14 cellular contexts compared by ENCODE assay signal in the genomic region with DNA sequence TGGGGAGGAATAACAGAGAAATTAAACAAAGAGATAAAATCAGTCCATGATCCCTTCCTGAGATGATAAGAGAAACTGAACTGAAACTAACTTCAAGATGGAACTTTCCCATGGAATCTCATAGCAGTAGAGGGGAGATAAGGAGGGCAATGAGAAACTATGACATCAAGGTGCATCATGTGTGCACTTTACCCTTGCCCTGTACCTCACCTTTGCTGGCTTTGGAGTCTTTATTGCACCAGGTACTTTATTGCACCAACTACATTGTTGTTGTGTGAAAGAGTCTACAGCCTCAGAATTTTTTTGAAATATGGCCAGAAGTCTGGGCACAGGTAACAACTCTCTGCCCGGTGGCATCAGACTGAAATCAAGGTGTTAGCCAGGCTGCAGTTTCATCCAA. TPM values are rescaled to one million over a fixed set of nuclear protein-coding genes. Genes with fewer than 3 reads are reported as not detected.
DNase-seq lines count a peak whose midpoint lies in the region; ATAC-seq and TF ChIP-seq lines count a peak whose summit lies in the region.
"Had no signal": no experiment of that assay in that cellular context is flagged by ENCODE, and none has a peak within 500 bp of the region (broad histone marks: within the 10 kb centered on the region; RNA-seq: fewer than 3 reads in every experiment).

No MANE protein-coding gene starts in this region.

- H3K36me3 ChIP-seq in hepatocyte (replicated peaks; ENCODE audit: insufficient read depth, low read depth) = no peaks in the 10 kb centered on the region
- no peaks in the 10 kb centered on the region for H3K36me3 ChIP-seq in neural progenitor cell
- no peaks in the 10 kb centered on the region for H3K36me3 ChIP-seq in transverse colon

- no peaks in the 10 kb centered on the region for H3K79me2 ChIP-seq in hepatocyte
- no peaks in the 10 kb centered on the region for H3K79me2 ChIP-seq in neural progenitor cell (ENCODE audit: low read depth)

- ATAC-seq in activated T-helper 17 cell treated with anti-CD3 and anti-CD28 coated beads, Interleukin-2, amount 50 U/mL, for 72 hours (replicated peaks) = no peak
- no peak for ATAC-seq in HG03025 (IDR thresholded peaks at IDR 0.05; ENCODE audit: low FRiP score, unreplicated experiment)

- H3K27me3 Mint-ChIP-seq in neural progenitor cell (ENCODE audit: insufficient read depth, low read depth) = peaks cover 7% of the 10 kb centered on the region
- peaks cover 5% of the 10 kb centered on the region for H3K27me3 Mint-ChIP-seq in activated T-helper 17 cell treated with anti-CD3 and anti-CD28 coated beads, Interleukin-2, amount 50 U/mL, for 72 hours

- in situ Hi-C loops in transverse colon (cut with MboI; ENCODE audit: low pct_ligation_motif_present in 1 of 4, low pct_unique_long_range_greater_than_20kb in 1 of 4, low sequenced_read_pairs in 3 of 4) = loop anchor here in 2 of 4 donors (10.0 to 25.0 kb wide), 3 partner anchors 419 to 669 kb away; no protein-coding TSS in a partner anchor

- H3K36me3 Mint-ChIP-seq in neural progenitor cell = no peaks in the 10 kb centered on the region
- no peaks in the 10 kb centered on the region for H3K36me3 Mint-ChIP-seq in activated T-helper 17 cell treated with anti-CD3 and anti-CD28 coated beads, Interleukin-2, amount 50 U/mL, for 72 hours (ENCODE audit: low read depth)
- H3K36me3 Mint-ChIP-seq: CD4-positive, alpha-beta memory T cell had no signal

- H3K4me1 ChIP-seq in hepatocyte (ENCODE audit: insufficient read depth) (no peaks in the 10 kb centered on the region), neural progenitor cell (peaks cover 15% of the 10 kb centered on the region), transverse colon (peaks cover 0 to 8% (median 2%) of the 10 kb centered on the region in 4 donors)

- no peak overlapping the region for H3K4me3 Mint-ChIP-seq in neural progenitor cell
- H3K4me3 Mint-ChIP-seq in activated T-helper 17 cell treated with anti-CD3 and anti-CD28 coated beads, Interleukin-2, amount 50 U/mL, for 72 hours = no peak overlapping the region
- H3K4me3 Mint-ChIP-seq: CD4-positive, alpha-beta memory T cell; GM23338; H9 had no signal

- H4K20me1 ChIP-seq in hepatocyte (ENCODE audit: insufficient read depth, poor library complexity, severe bottlenecking) = no peaks in the 10 kb centered on the region
- no peaks in the 10 kb centered on the region for H4K20me1 ChIP-seq in neural progenitor cell (ENCODE audit: low read depth)

- TF ChIP-seq CTCF in hepatocyte (IDR thresholded peaks at IDR 0.05; ENCODE audit: poor library complexity) = no peak
- no peak for TF ChIP-seq CTCF in neural progenitor cell (IDR thresholded peaks at IDR 0.05)
- no peak for TF ChIP-seq CTCF in transverse colon (IDR thresholded peaks at IDR 0.05)

- H3K4me1 Mint-ChIP-seq in neural progenitor cell = peaks cover 19% of the 10 kb centered on the region
- H3K4me1 Mint-ChIP-seq in activated T-helper 17 cell treated with anti-CD3 and anti-CD28 coated beads, Interleukin-2, amount 50 U/mL, for 72 hours = peaks cover 6% of the 10 kb centered on the region

- no peaks in the 10 kb centered on the region for H3K9me2 ChIP-seq in hepatocyte (replicated peaks; ENCODE audit: insufficient read depth)

- no peaks in the 10 kb centered on the region for H3K9me3 Mint-ChIP-seq in neural progenitor cell
- no peaks in the 10 kb centered on the region for H3K9me3 Mint-ChIP-seq in activated T-helper 17 cell treated with anti-CD3 and anti-CD28 coated beads, Interleukin-2, amount 50 U/mL, for 72 hours
- H3K9me3 Mint-ChIP-seq: CD4-positive, alpha-beta memory T cell; GM23338 had no signal

- H3K27ac Mint-ChIP-seq in neural progenitor cell = no peak overlapping the region
- H3K27ac Mint-ChIP-seq in activated T-helper 17 cell treated with anti-CD3 and anti-CD28 coated beads, Interleukin-2, amount 50 U/mL, for 72 hours = no peak overlapping the region
- H3K27ac Mint-ChIP-seq: GM23338, H9 had no signal

- no peak for TF ChIP-seq EP300 in transverse colon (IDR thresholded peaks at IDR 0.05; ENCODE audit: low read depth)

- H3K4me3 ChIP-seq in hepatocyte = no peak overlapping the region
- H3K4me3 ChIP-seq in neural progenitor cell = no peak overlapping the region
- no peak overlapping the region for H3K4me3 ChIP-seq in transverse colon
- H3K4me3 ChIP-seq: GM12878, GM23338 had no signal

- H3K4me2 ChIP-seq in hepatocyte (peak overlapping the region; percentile 28), neural progenitor cell (no peak overlapping the region)
- H3K4me2 ChIP-seq: GM23338 had no signal

- intact Hi-C loops in transverse colon (cut with DNase I; ENCODE audit: low total_unique reads) = no loop called here

- H3F3A ChIP-seq in neural progenitor cell (ENCODE audit: low read depth) = no peaks in the 10 kb centered on the region

- 65% methylated on average over 1 of the region's 1 CpG for WGBS in hepatocyte (ENCODE audit: low lambda C conversion rate, missing lambda C conversion rate)
- WGBS in transverse colon (ENCODE audit: low coverage in 1 of 2), 2 donors = 44% methylated on average over 1 of the region's 1 CpG; no CpG with 5 or more reads in 1 of the 2 donors

- H3K27me3 ChIP-seq in hepatocyte (no peaks in the 10 kb centered on the region), neural progenitor cell (no peaks in the 10 kb centered on the region), transverse colon (no peaks in the 10 kb centered on the region)

- H3K9me3 ChIP-seq in hepatocyte (ENCODE audit: low read depth) (no peaks in the 10 kb centered on the region), neural progenitor cell (ENCODE audit: low read depth) (no peaks in the 10 kb centered on the region), transverse colon (no peaks in the 10 kb centered on the region)

- DNase-seq in LoVo (ENCODE audit: low spot score) = peak; percentile 21
- peak; percentile 70 for DNase-seq in hepatocyte (ENCODE audit: low spot score)
- no peak for DNase-seq in neural progenitor cell (ENCODE audit: low spot score)
- DNase-seq in transverse colon = peak; percentile 23
- DNase-seq in hippocampal formation (lab: John Stamatoyannopoulos, UW) = no peak
- DNase-seq: C1 segment of cervical spinal cord, COR-L47, DMS153 had no signal

- H3K27ac ChIP-seq in hepatocyte (peak overlapping the region; percentile 91), neural progenitor cell (no peak overlapping the region), transverse colon (no peak overlapping the region)

- no peak for TF ChIP-seq POLR2A in transverse colon (IDR thresholded peaks at IDR 0.05)

- H3K9ac ChIP-seq in neural progenitor cell = no peak overlapping the region

- H2AFZ ChIP-seq in hepatocyte = no peak overlapping the region
- peak overlapping the region; percentile 69 for H2AFZ ChIP-seq in neural progenitor cell (replicated peaks)

RNA-seq across cellular contexts. Expression of a gene that starts 11.2 kb away (rescaled TPM):
- total RNA-seq in hepatocyte = 35.4 and 40.8 TPM in 2 replicates
- 53.5 and 64.1 TPM in 2 replicates for polyA plus RNA-seq in hepatocyte
- total RNA-seq in neural progenitor cell (ENCODE audit: low replicate concordance) = 72.0 and 109 TPM in 2 replicates
- 10 to 100 TPM; 16.8 to 31.9 (median 21.1) TPM for total RNA-seq in transverse colon
- 10 to 100 TPM; 74.0 to 77.3 TPM for total RNA-seq in activated T-helper 17 cell treated with anti-CD3 and anti-CD28 coated beads, Interleukin-2, amount 50 U/mL, for 72 hours

RNA-seq across cellular contexts. Expression of a gene that starts 58.6 kb away (rescaled TPM):
- total RNA-seq in hepatocyte (47.5 and 49.6 TPM in 2 replicates), neural progenitor cell (ENCODE audit: low replicate concordance) (0.34 and 1.5 TPM in 2 replicates), transverse colon (10 to 100 TPM in 1 of 4 donors, 1 to 10 TPM in 3; 6.2 to 16.0 (median 6.6) TPM)
- 54.2 and 60.7 TPM in 2 replicates for polyA plus RNA-seq in hepatocyte
- total RNA-seq in activated T-helper 17 cell treated with anti-CD3 and anti-CD28 coated beads, Interleukin-2, amount 50 U/mL, for 72 hours = 100 to 1,000 TPM in 1 of 2 donors, 10 to 100 TPM in 1; 43.2 to 107 TPM

Comparison
In these comparisons a context has a peak if more than half of its experiments do, and no peak if none do; other contexts are left out.
1. DNase-seq: peak in LoVo (single experiment), hepatocyte (single experiment) and transverse colon (single experiment); none in neural progenitor cell (single experiment) and hippocampal formation (0 of 2).